In the genomic region with DNA sequence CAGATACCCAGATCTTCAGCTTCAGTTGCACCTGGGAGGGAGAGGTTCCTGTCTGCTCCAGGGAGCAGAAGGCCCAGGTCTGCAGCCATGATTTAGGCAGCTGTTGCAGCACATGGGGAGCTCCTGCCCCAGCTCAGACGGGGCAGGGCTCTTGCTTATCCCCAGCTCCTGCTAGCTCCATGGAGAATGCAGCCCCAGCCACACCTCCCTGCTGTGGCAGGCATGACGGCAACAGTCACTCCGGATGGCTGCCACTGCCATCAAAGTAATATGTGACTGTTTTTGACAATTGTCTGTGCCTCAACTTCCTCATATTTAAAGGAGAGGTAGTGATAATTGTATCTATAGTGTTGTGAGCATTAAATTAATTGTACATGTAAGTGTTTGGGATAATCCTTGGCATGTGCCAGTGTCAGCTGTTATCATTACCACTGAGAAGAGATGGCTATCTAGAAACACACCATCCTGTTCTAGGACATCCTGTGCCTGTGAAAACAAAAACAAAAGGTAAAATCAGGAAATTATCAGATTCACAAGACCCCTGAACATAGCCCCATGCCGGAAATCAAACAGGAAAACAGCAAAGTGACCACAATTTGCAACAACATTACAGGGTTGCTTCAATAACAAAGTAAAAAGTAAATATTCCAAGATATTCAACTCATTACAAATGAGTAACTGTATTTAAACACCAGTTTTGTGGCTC, we compare ENCODE assay signal across 1 cellular context.
TF ChIP-seq lines count a peak whose summit lies in the region.

No MANE protein-coding gene starts in this region.

TF ChIP-seq in HepG2, 621 proteins besides CTCF, POLR2A, EP300 and RAD21 (continued from another document):
- TF ChIP-seq, protein P1, sequence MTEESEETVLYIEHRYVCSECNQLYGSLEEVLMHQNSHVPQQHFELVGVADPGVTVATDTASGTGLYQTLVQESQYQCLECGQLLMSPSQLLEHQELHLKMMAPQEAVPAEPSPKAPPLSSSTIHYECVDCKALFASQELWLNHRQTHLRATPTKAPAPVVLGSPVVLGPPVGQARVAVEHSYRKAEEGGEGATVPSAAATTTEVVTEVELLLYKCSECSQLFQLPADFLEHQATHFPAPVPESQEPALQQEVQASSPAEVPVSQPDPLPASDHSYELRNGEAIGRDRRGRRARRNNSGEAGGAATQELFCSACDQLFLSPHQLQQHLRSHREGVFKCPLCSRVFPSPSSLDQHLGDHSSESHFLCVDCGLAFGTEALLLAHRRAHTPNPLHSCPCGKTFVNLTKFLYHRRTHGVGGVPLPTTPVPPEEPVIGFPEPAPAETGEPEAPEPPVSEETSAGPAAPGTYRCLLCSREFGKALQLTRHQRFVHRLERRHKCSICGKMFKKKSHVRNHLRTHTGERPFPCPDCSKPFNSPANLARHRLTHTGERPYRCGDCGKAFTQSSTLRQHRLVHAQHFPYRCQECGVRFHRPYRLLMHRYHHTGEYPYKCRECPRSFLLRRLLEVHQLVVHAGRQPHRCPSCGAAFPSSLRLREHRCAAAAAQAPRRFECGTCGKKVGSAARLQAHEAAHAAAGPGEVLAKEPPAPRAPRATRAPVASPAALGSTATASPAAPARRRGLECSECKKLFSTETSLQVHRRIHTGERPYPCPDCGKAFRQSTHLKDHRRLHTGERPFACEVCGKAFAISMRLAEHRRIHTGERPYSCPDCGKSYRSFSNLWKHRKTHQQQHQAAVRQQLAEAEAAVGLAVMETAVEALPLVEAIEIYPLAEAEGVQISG (CRISPR knock-in tag; IDR thresholded peaks at IDR 0.05): no peak
- TF ChIP-seq ZSCAN5A (CRISPR knock-in tag; IDR thresholded peaks at IDR 0.05; ENCODE audit: borderline replicate concordance) (no peak), PRMT3 (CRISPR knock-in tag; IDR thresholded peaks at IDR 0.05; ENCODE audit: borderline replicate concordance, low read depth) (no peak)
- TF ChIP-seq, protein P2, sequence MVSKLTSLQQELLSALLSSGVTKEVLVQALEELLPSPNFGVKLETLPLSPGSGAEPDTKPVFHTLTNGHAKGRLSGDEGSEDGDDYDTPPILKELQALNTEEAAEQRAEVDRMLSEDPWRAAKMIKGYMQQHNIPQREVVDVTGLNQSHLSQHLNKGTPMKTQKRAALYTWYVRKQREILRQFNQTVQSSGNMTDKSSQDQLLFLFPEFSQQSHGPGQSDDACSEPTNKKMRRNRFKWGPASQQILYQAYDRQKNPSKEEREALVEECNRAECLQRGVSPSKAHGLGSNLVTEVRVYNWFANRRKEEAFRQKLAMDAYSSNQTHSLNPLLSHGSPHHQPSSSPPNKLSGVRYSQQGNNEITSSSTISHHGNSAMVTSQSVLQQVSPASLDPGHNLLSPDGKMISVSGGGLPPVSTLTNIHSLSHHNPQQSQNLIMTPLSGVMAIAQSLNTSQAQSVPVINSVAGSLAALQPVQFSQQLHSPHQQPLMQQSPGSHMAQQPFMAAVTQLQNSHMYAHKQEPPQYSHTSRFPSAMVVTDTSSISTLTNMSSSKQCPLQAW (CRISPR knock-in tag; IDR thresholded peaks at IDR 0.05): no peak
